Comparison of ENCODE assay signal across 1 cellular context in the genomic region with DNA sequence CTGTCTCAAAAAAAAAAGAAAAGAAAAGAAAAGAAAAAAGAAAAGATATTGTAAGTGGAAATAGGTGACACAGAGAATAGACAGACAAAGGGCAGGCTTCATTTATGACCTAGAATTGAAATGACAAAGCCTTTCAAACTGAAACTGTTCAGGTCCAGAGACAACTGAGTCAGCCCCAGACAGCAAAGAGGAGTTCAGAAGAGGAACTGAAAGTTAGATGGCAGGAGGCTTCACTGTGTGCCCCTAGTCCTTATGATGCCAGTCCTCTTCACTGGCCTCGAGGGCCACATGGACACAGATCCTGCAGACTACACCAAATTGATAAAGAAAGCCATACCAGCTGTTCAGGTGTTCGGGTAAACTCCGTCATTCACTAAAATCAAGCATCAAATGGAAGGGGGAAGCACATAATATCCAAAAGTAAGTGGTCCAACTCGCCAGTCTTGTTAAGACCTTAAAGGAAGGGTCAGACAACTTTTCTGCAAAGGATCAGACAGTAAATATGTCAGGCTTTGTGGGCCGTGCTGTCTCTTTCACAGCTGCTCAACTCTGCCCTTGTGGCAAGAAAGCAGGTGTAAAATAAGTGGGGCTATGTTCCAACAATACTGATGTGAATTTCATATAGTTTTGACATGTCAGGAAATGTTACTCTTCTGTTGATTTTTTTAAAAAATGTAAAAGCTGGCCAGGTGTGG.
TF ChIP-seq lines count a peak whose summit lies in the region.

No MANE protein-coding gene starts in this region.

TF ChIP-seq in GM12878, 131 proteins besides CTCF, POLR2A, EP300 and RAD21 (continued from another document):
- no peak for TF ChIP-seq MEF2B (IDR thresholded peaks at IDR 0.05; ENCODE audit: partially characterized antibody, poor library complexity, severe bottlenecking)
- TF ChIP-seq RB1 (IDR thresholded peaks at IDR 0.05; ENCODE audit: borderline replicate concordance): no peak
- TF ChIP-seq TBL1XR1 (IDR thresholded peaks at IDR 0.05; ENCODE audit: low read depth, low read length): no peak
- TF ChIP-seq IKZF2 (IDR thresholded peaks at IDR 0.05): peak; percentile 40 to 51; a peak in 2 of 4 replicates
- no peak for TF ChIP-seq MEF2A (IDR thresholded peaks at IDR 0.05; ENCODE audit: insufficient read depth, low read depth, low read length)
- peak; percentile 33; the same call in 1 of the 2 replicates for TF ChIP-seq RUNX3 (IDR thresholded peaks at IDR 0.05; ENCODE audit: low read length)
- TF ChIP-seq NR2C2 (IDR thresholded peaks at IDR 0.05; ENCODE audit: borderline replicate concordance, control insufficient read depth, insufficient read length, low read depth): no peak
- TF ChIP-seq GABPA (IDR thresholded peaks at IDR 0.05; ENCODE audit: low read depth): no peak
- TF ChIP-seq DPF2 (IDR thresholded peaks at IDR 0.05): peak; percentile 63; the same call in 1 of the 2 replicates
- TF ChIP-seq ZNF207 (IDR thresholded peaks at IDR 0.05; ENCODE audit: borderline replicate concordance): no peak
- TF ChIP-seq, protein P1, sequence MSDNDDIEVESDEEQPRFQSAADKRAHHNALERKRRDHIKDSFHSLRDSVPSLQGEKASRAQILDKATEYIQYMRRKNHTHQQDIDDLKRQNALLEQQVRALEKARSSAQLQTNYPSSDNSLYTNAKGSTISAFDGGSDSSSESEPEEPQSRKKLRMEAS (IDR thresholded peaks at IDR 0.05; ENCODE audit: low read depth, low read length): no peak
- TF ChIP-seq IRF4 (IDR thresholded peaks at IDR 0.05; ENCODE audit: low read depth, low read length): peak; percentile 93
- no peak for TF ChIP-seq TCF12 (IDR thresholded peaks at IDR 0.05; ENCODE audit: low read depth, low read length)
- no peak for TF ChIP-seq KDM1A (IDR thresholded peaks at IDR 0.05; ENCODE audit: borderline replicate concordance)
- peak; percentile 85; the same call in 1 of the 2 replicates for TF ChIP-seq MTA3 (IDR thresholded peaks at IDR 0.05; ENCODE audit: borderline replicate concordance, low read length)
TF ChIP-seq in GM12878: peak in this region for 22.
